8 cellular contexts compared by ENCODE assay signal in the genomic region with DNA sequence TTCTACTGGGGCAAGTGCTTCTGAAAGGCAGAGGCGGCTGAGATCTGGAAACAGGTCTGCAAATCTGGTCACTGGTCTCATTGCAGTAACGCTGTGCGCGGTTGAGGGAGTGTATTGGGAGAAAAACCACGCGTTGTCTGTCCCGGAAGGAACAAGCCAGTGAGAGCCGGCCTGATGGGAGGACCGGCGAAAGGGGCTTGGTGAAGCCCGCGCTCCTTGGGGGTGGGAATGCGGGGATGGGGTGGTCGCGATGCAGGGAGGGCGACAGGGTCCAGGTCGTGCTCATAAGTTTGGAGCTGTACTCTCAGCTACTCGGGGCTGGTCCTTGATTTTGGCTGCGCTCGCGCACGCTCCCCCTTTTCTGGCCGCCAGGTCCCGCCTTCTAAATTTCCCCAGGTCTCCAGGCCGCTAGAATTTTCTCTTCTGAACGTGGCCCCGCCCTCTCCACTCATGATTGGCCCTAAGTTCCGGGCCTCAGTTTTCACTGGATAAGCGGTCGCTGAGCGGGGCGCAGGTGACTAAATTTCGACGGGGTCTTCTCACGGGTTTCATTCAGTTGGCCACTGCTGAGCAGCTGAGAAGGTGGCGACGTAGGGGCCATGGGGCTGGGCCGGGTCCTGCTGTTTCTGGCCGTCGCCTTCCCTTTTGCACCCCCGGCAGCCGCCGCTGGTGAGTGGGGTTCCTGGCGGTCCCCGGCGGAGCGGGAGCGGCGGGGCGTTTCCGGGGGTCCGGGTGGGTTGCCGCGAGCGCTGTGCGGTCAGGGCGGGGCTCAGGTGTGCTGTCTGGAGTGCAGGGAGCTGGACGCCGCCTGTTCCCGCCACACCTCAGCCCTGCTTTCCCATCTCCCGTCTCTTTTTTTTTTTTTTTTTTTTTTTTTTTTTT. TPM values are rescaled to one million over a fixed set of nuclear protein-coding genes. Genes with fewer than 3 reads are reported as not detected.
DNase-seq lines count a peak whose midpoint lies in the region; ATAC-seq, FAIRE-seq and TF ChIP-seq lines count a peak whose summit lies in the region.

A gene (plus strand): TSS at position 551 of the 882 bp plus-strand sequence. CDS start 49 bp downstream, at position 600.

- no peak within 1 kb of the TSS for H2BK120ac ChIP-seq in H1 (replicated peaks; ENCODE audit: low read depth, low read length)
- no peak within 1 kb of the TSS for H2BK120ac ChIP-seq in mesenchymal stem cell (ENCODE audit: low read depth, low read length)

- no peak for TF ChIP-seq CTCF in H1 (IDR thresholded peaks at IDR 0.05; ENCODE audit: control extremely low read depth in 1 of 3, insufficient read depth in 1 of 3, low read depth in 1 of 3, low read length in 3 of 3)

- TF ChIP-seq POLR2A in GM12891 (IDR thresholded peaks at IDR 0.05; ENCODE audit: low read depth, low read length) = 0 out of 2 replicates have a peak, but pooled peaks have one; percentile 34
- TF ChIP-seq POLR2A in H1 (IDR thresholded peaks at IDR 0.05; ENCODE audit: control extremely low read depth in 1 of 2, low read depth in 2 of 2, low read length in 2 of 2) = peak in 1 of 2 experiments; percentile 79; a peak in 2 of 3 replicates

- H3K4me3 ChIP-seq in H1 (ENCODE audit: extremely low read depth in 1 of 4, insufficient read depth in 2 of 4, low read depth in 3 of 4, low read length in 4 of 4) (peak within 1 kb of the TSS; percentile 49 to 75 (median 62)), mesenchymal stem cell (ENCODE audit: insufficient read depth in 1 of 2, low read depth in 1 of 2, low read length in 2 of 2) (peak within 1 kb of the TSS; percentile 81 to 88)

- CTCF ChIA-PET in H1 (lab: Charles Lee; ENCODE audit: partially characterized antibody) = interaction anchor here (0.6 to 1.8 kb wide), 5 partner anchors 33 to 153 kb away, joined by 3 to 8 read pairs (median 4); no protein-coding TSS in a partner anchor

- TF ChIP-seq RAD21 in H1 (IDR thresholded peaks at IDR 0.05 in 1 of 2, conservative IDR thresholded peaks at IDR 0.05 in 1 of 2; ENCODE audit: low read depth in 2 of 2, low read length in 2 of 2) = no peak

- WGBS in H1 (ENCODE audit: extremely low coverage in 1 of 2, insufficient coverage in 1 of 2, insufficient read length in 1 of 2, insufficient replicate concordance in 2 of 2, low coverage in 1 of 2, low lambda C conversion rate in 2 of 2, missing lambda C conversion rate in 1 of 2), 2 experiments = 2% methylated on average over 40 of the region's 61 CpGs; no CpG with 5 or more reads in 1 of the 2 experiments
- WGBS in mesenchymal stem cell = under 1% methylated on average over 54 of the region's 61 CpGs

- peaks cover 8% of the 10 kb centered on the region; the same call in 1 of the 2 replicates for H3K23me2 ChIP-seq in H1 (ENCODE audit: low read depth, low read length)

- H3K4me1 ChIP-seq in H1 (replicated peaks in 1 of 4; ENCODE audit: control insufficient read depth in 3 of 4, insufficient read depth in 4 of 4, low read length in 3 of 4) (peaks cover 6 to 17% (median 9%) of the 10 kb centered on the region in 4 experiments), mesenchymal stem cell (ENCODE audit: control insufficient read depth, insufficient read depth, low read depth, low read length) (peaks cover 18% of the 10 kb centered on the region)

- H3K18ac ChIP-seq in H1 (ENCODE audit: extremely low read depth, low read length) (peak within 1 kb of the TSS; percentile 83; the same call in 1 of the 2 replicates), mesenchymal stem cell (ENCODE audit: low read depth in 1 of 2, low read length in 2 of 2) (peak within 1 kb of the TSS in 1 of 2 experiments; percentile 21)

- H3K9ac ChIP-seq in H1 (replicated peaks in 1 of 4; ENCODE audit: extremely low read depth in 1 of 4, low read depth in 3 of 4, low read length in 3 of 4) (peak within 1 kb of the TSS; percentile 14 to 73 (median 34); a peak in 5 of 7 replicates), mesenchymal stem cell (ENCODE audit: low read length) (peak within 1 kb of the TSS; percentile 81)

- no peak for TF ChIP-seq EP300 in H1 (IDR thresholded peaks at IDR 0.05; ENCODE audit: borderline replicate concordance in 1 of 2, low read depth in 2 of 2, low read length in 2 of 2)

- no peak within 1 kb of the TSS for H4K5ac ChIP-seq in H1 (ENCODE audit: insufficient read length, low read depth, low read length)

- H2BK15ac ChIP-seq in H1 (ENCODE audit: low read length) (no peak within 1 kb of the TSS; the same call in 1 of the 2 replicates), mesenchymal stem cell (ENCODE audit: low read depth, poor library complexity, severe bottlenecking) (peak within 1 kb of the TSS; percentile 90)

- POLR2A ChIA-PET in H1 (lab: Charles Lee; ENCODE audit: partially characterized antibody) = interaction anchor here (0.8 to 8.2 kb wide), 17 partner anchors 12 to 205 kb away, joined by 3 to 136 read pairs (median 4); a partner anchor contains a TSS

- H4K8ac ChIP-seq in H1 (ENCODE audit: extremely low read depth, insufficient read depth, low read length) (peak within 1 kb of the TSS; percentile 14; the same call in 1 of the 2 replicates), mesenchymal stem cell (ENCODE audit: low read length) (peak within 1 kb of the TSS; percentile 49)

- H4K91ac ChIP-seq in H1 (replicated peaks; ENCODE audit: insufficient read length, low read length) = peak within 1 kb of the TSS; percentile 56
- H4K91ac ChIP-seq in mesenchymal stem cell (ENCODE audit: low read length) = peak within 1 kb of the TSS; percentile 61

- H3K4ac ChIP-seq in H1 (replicated peaks; ENCODE audit: insufficient read length, low read depth, low read length) = no peak within 1 kb of the TSS
- H3K4ac ChIP-seq in mesenchymal stem cell (ENCODE audit: low read depth in 1 of 2, low read length in 2 of 2) = peak within 1 kb of the TSS in 1 of 2 experiments; percentile 49

- DNase-seq in GM12891 (ENCODE audit: insufficient read length, low spot score) (peak; percentile 69), NCI-H526 treated with DMSO at 0.1 percent for 48 hours (lab: John Stamatoyannopoulos, UW) (peak; percentile 69), H1 (ENCODE audit: low read depth in 1 of 2, low spot score in 2 of 2) (peak; percentile 56 to 85), mesenchymal stem cell (peak; percentile 90), NCI-H2107 treated with DMSO at 0.1 percent for 48 hours (lab: John Stamatoyannopoulos, UW; ENCODE audit: unreplicated experiment) (no peak)
- peak; percentile 72 to 75 for DNase-seq in activated CD8-positive, alpha-beta memory T cell treated with anti-CD3 and anti-CD28 coated beads for 4 hours (ENCODE audit: low read depth in 2 of 2)
- DNase-seq in stimulated activated CD8-positive, alpha-beta memory T cell treated with anti-CD3 and anti-CD28 coated beads, Interleukin-15, amount 100 ng/mL, for 4 hours (ENCODE audit: low read depth in 2 of 2) = peak; percentile 74 to 80

- ATAC-seq in HG02852 (IDR thresholded peaks at IDR 0.05; ENCODE audit: unreplicated experiment) = peak; percentile 60

- peak; percentile 80 for FAIRE-seq in GM12891 (lab: Jason Lieb, UNC)
- FAIRE-seq in H1 (lab: Jason Lieb, UNC) = no peak

- H3K27ac ChIP-seq in H1 (ENCODE audit: low read depth, low read length) (no peak within 1 kb of the TSS), mesenchymal stem cell (ENCODE audit: low read length, poor library complexity, severe bottlenecking) (peak within 1 kb of the TSS; percentile 70)

- H3K36me3 ChIP-seq in H1 (ENCODE audit: control insufficient read depth in 2 of 4, insufficient read depth in 4 of 4, low read length in 3 of 4) (no peaks in the 10 kb centered on the region), mesenchymal stem cell (ENCODE audit: control insufficient read depth in 1 of 2, insufficient read depth in 2 of 2, low read depth in 1 of 2, low read length in 2 of 2) (no peaks in the 10 kb centered on the region)

- peaks cover 0 to 24% of the 10 kb centered on the region in 2 experiments; a peak in 2 of 4 replicates for H3K79me2 ChIP-seq in H1 (ENCODE audit: control insufficient read depth in 1 of 2, insufficient read depth in 2 of 2, low read length in 2 of 2)

- H2AK5ac ChIP-seq in H1 (ENCODE audit: low read depth, low read length) (no peak within 1 kb of the TSS), mesenchymal stem cell (ENCODE audit: low read length, severe bottlenecking) (peak within 1 kb of the TSS; percentile 19)

- H2BK12ac ChIP-seq in H1 (ENCODE audit: low read depth, low read length) = 0 out of 2 replicates have a peak within 1 kb of the TSS, but pooled peaks have one; percentile 39
- H2BK12ac ChIP-seq in mesenchymal stem cell (ENCODE audit: low read length in 2 of 2) = no peak within 1 kb of the TSS

- peaks cover 0 to 15% (median 9%) of the 10 kb centered on the region in 4 experiments; a peak in 6 of 7 replicates for H3K27me3 ChIP-seq in H1 (replicated peaks in 1 of 4; ENCODE audit: control insufficient read depth in 3 of 4, extremely low read depth in 1 of 4, insufficient read depth in 3 of 4, low read length in 3 of 4)
- no peaks in the 10 kb centered on the region for H3K27me3 ChIP-seq in mesenchymal stem cell (ENCODE audit: control insufficient read depth in 1 of 2, insufficient read depth in 1 of 2, low read length in 2 of 2)

- H2BK20ac ChIP-seq in H1 (ENCODE audit: low read length) = no peak within 1 kb of the TSS

- no peaks in the 10 kb centered on the region for H3K9me3 ChIP-seq in H1 (ENCODE audit: insufficient read depth in 2 of 2, low read depth in 1 of 2, low read length in 1 of 2)
- no peaks in the 10 kb centered on the region for H3K9me3 ChIP-seq in mesenchymal stem cell (ENCODE audit: control insufficient read depth, low read length)

- peak within 1 kb of the TSS; percentile 78 to 83 for H3K4me2 ChIP-seq in H1 (ENCODE audit: insufficient read depth in 1 of 2, low read depth in 2 of 2, low read length in 2 of 2)
- peak within 1 kb of the TSS; percentile 99 for H3K4me2 ChIP-seq in mesenchymal stem cell (ENCODE audit: low read length, poor library complexity, severe bottlenecking)

- H3K79me1 ChIP-seq in H1 (ENCODE audit: low read depth, low read length) (no peaks in the 10 kb centered on the region), mesenchymal stem cell (replicated peaks; ENCODE audit: low read length, poor library complexity, severe bottlenecking) (peaks cover 14% of the 10 kb centered on the region)

- H3K14ac ChIP-seq in H1 (ENCODE audit: insufficient read length) = no peak within 1 kb of the TSS
- H3K14ac ChIP-seq in mesenchymal stem cell (ENCODE audit: low read length in 2 of 2) = no peak within 1 kb of the TSS

- H3K56ac ChIP-seq in H1 (replicated peaks; ENCODE audit: insufficient read length, low read depth, low read length) = no peak within 1 kb of the TSS

- peaks cover 2 to 3% of the 10 kb centered on the region in 2 experiments for H4K20me1 ChIP-seq in H1 (replicated peaks in 1 of 2; ENCODE audit: control insufficient read depth in 1 of 2, insufficient read depth in 2 of 2, low read length in 2 of 2)

- H2BK5ac ChIP-seq in H1 (ENCODE audit: low read depth, low read length) = no peak within 1 kb of the TSS
- no peak within 1 kb of the TSS for H2BK5ac ChIP-seq in mesenchymal stem cell (ENCODE audit: low read depth, low read length, poor library complexity, severe bottlenecking)

- H3K23ac ChIP-seq in H1 (ENCODE audit: insufficient read length) = no peak within 1 kb of the TSS
- peak within 1 kb of the TSS in 1 of 2 experiments; percentile 60 for H3K23ac ChIP-seq in mesenchymal stem cell (ENCODE audit: low read length in 2 of 2)

- peak within 1 kb of the TSS; percentile 18; the same call in 1 of the 2 replicates for H2AFZ ChIP-seq in H1 (ENCODE audit: low read length)
- H2AFZ ChIP-seq in mesenchymal stem cell (ENCODE audit: low read depth, low read length) = peak within 1 kb of the TSS; percentile 96

RNA-seq across cellular contexts. Expression of the gene that starts here (rescaled TPM):
- polyA plus RNA-seq in GM12891 (2012; ENCODE audit: low read depth, missing spikeins) = 6.9 TPM
- total RNA-seq in H1 (2021; fragmentation: NEBNext Ultra II Directional; extraction: Animal tissue kit (Norgen Biotek cat#: 25700)) = 15.4 and 16.2 TPM in 2 replicates
- 19.7 and 25.3 TPM in 2 replicates for polyA plus RNA-seq in H1 (2011; rRNA removed)
- polyA plus RNA-seq in H1 (2011; cell fraction: cytosol; rRNA removed) = 20.3 TPM
- polyA plus RNA-seq in H1 (2011; cell fraction: nucleus; rRNA removed) = 25.2 TPM
- 16.5 to 17.6 TPM (median 17.0 TPM) in 4 replicates for polyA plus RNA-seq in H1 (2012, experiment 1 of 2)
- polyA plus RNA-seq in H1 (2012, experiment 2 of 2) = 19.7 TPM
- 24.5 TPM for polyA plus RNA-seq in H1 (2013, experiment 1 of 2)
- 26.7 TPM for polyA plus RNA-seq in H1 (2013, experiment 2 of 2)
- polyA minus RNA-seq in H1 (2011; rRNA and poly(A)+ RNA removed) = 32.5 and 36.6 TPM in 2 replicates
- polyA minus RNA-seq in H1 (2011; cell fraction: cytosol; rRNA and poly(A)+ RNA removed) = 16.9 TPM
- polyA minus RNA-seq in H1 (2011; cell fraction: nucleus; rRNA and poly(A)+ RNA removed) = 16.0 TPM
- polyA plus RNA-seq in mesenchymal stem cell (2013, experiment 1 of 2) = 24.8 TPM
- 24.8 TPM for polyA plus RNA-seq in mesenchymal stem cell (2013, experiment 2 of 2)
